11 cellular contexts compared by ENCODE assay signal in the genomic region with DNA sequence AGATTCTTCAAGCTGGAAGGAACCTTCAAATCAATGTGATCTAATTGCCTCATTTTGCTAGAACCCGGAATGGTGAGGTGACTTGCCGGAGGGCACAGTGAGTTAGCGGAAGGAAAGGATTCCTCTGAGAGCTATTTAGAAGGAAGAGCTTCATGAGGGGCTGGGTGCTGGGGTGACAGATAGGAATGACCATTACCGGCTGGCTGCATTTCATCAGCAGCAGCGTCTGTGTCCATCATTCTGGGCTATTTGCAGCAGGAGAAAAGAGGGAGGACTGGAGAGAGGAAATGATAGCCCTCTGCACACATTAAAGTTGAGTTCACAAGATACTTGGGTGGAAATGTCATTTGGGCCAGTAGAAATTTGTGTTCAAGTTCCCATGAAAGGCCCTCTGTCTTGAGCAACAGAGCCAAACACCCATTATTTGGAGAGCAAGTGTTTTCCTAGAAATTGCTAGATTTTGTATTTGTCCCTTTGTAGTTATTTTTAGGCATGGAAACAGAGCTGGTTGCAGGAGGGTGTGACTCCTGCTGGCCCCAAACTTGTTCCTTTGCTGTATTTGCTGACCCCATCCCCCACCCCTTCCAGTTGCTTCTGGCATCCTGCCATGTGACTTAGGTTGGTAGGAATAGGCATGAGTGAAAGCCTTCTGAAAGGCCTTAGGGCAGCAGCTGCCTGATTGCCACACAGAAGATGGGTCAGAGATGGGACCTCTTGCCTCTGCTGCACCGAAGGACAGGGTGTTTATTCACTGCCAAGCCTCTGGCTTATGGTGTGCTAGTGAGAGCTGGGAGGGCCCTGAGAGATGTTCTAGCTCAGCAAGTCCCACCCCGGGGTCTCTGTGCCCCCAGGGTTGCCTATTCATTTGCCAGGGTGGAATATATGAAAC.
DNase-seq lines count a peak whose midpoint lies in the region; ATAC-seq and TF ChIP-seq lines count a peak whose summit lies in the region.
"Had no signal": no experiment of that assay in that cellular context is flagged by ENCODE, and none has a peak within 500 bp of the region (broad histone marks: within the 10 kb centered on the region; RNA-seq: fewer than 3 reads in every experiment).

No MANE protein-coding gene starts in this region.

- no peak overlapping the region for H3K4me2 ChIP-seq in neural cell (ENCODE audit: low read length)

- no peaks in the 10 kb centered on the region for H3K79me2 ChIP-seq in neural cell (replicated peaks; ENCODE audit: insufficient read depth, low read length)

- H3K36me3 ChIP-seq in BE2C (no peaks in the 10 kb centered on the region), neural cell (ENCODE audit: insufficient read depth, low read length) (no peaks in the 10 kb centered on the region)
- H3K36me3 ChIP-seq in CD4-positive, alpha-beta memory T cell (ENCODE audit: insufficient read depth, low read length), result no peaks in the 10 kb centered on the region
- H3K36me3 ChIP-seq: heart right ventricle had no signal

- POLR2A ChIA-PET in CD4-positive, alpha-beta memory T cell (lab: Charles Lee; ENCODE audit: partially characterized antibody), result no interaction called here

- no peaks in the 10 kb centered on the region for H3K27me3 Mint-ChIP-seq in CD4-positive, alpha-beta memory T cell

- H2AFZ ChIP-seq in neural cell (ENCODE audit: low read depth, low read length), result no peak overlapping the region

- no peaks in the 10 kb centered on the region for H3K27me3 ChIP-seq in BE2C
- H3K27me3 ChIP-seq in dorsolateral prefrontal cortex, result no peaks in the 10 kb centered on the region
- no peaks in the 10 kb centered on the region for H3K27me3 ChIP-seq in neural cell (ENCODE audit: insufficient read depth, low read depth, low read length)
- no peaks in the 10 kb centered on the region for H3K27me3 ChIP-seq in CD4-positive, alpha-beta memory T cell (ENCODE audit: insufficient read depth, low read length)

- no peak for TF ChIP-seq EP300 in neural cell (conservative IDR thresholded peaks at IDR 0.05; ENCODE audit: poor library complexity, severe bottlenecking)

- intact Hi-C loops in dorsolateral prefrontal cortex (cut with DNase I), result no loop called here
- intact Hi-C loops in CD4-positive, alpha-beta memory T cell (cut with micrococcal nuclease), result no loop called here

- peak overlapping the region in 33 of 59 donors; percentile 1 to 77 (median 42) for H3K27ac ChIP-seq in dorsolateral prefrontal cortex
- H3K27ac ChIP-seq in neural cell (ENCODE audit: low read length), result peak overlapping the region; percentile 18
- no peak overlapping the region for H3K27ac ChIP-seq in CD4-positive, alpha-beta memory T cell (ENCODE audit: low read depth, low read length)
- H3K27ac ChIP-seq: heart right ventricle had no signal

- CTCF ChIA-PET in CD4-positive, alpha-beta memory T cell (lab: Charles Lee; ENCODE audit: partially characterized antibody), result no interaction called here

- no peak overlapping the region for H3K4me3 Mint-ChIP-seq in CD4-positive, alpha-beta memory T cell
- H3K4me3 Mint-ChIP-seq: IgD-negative memory B cell had no signal

- H3K27ac Mint-ChIP-seq in CD4-positive, alpha-beta memory T cell, result no peak overlapping the region
- H3K27ac Mint-ChIP-seq: IgD-negative memory B cell had no signal

- H3K36me3 Mint-ChIP-seq in CD4-positive, alpha-beta memory T cell, result peaks cover 0 to 6% of the 10 kb centered on the region in 2 donors

- H3K4me3 ChIP-seq in BE2C (ENCODE audit: low read depth, low read length), result no peak overlapping the region
- no peak overlapping the region for H3K4me3 ChIP-seq in dorsolateral prefrontal cortex
- H3K4me3 ChIP-seq in neural cell (ENCODE audit: low read length), result no peak overlapping the region
- no peak overlapping the region for H3K4me3 ChIP-seq in CD4-positive, alpha-beta memory T cell (ENCODE audit: low read length in 2 of 2)
- H3K4me3 ChIP-seq: heart right ventricle had no signal

- no peak overlapping the region for H3K9ac ChIP-seq in neural cell (ENCODE audit: low read length)

- H3K4me1 Mint-ChIP-seq in CD4-positive, alpha-beta memory T cell, result peaks cover 0 to 4% (median 1%) of the 10 kb centered on the region in 4 donors
- H3K4me1 Mint-ChIP-seq: IgD-negative memory B cell had no signal

- no peaks in the 10 kb centered on the region for H3K9me2 ChIP-seq in neural cell (ENCODE audit: insufficient read depth, low read length)

- no peak for ATAC-seq in GM18873 (IDR thresholded peaks at IDR 0.05; ENCODE audit: low FRiP score, unreplicated experiment)

- DNase-seq in BE2C, result peak; percentile 37
- DNase-seq in M059J (ENCODE audit: low read depth), result peak; percentile 56
- DNase-seq in dorsolateral prefrontal cortex, result peak in 2 of 10 donors; percentile 0 to 27
- DNase-seq in activated T-cell treated with anti-CD3 and anti-CD28 coated beads, Interleukin-2, amount 50 U/mL, for 48 hours, result no peak
- DNase-seq in CD4-positive, alpha-beta memory T cell, result no peak
- no peak for DNase-seq in NOMO-1 (lab: John Stamatoyannopoulos, UW; ENCODE audit: unreplicated experiment in 2 of 2)
- DNase-seq: central memory CD4-positive, alpha-beta T cell had no signal

- TF ChIP-seq RAD21 in neural cell (conservative IDR thresholded peaks at IDR 0.05), result no peak

- H3K4me1 ChIP-seq in BE2C, result peaks cover 15% of the 10 kb centered on the region
- no peaks in the 10 kb centered on the region for H3K4me1 ChIP-seq in CD4-positive, alpha-beta memory T cell (ENCODE audit: insufficient read depth, low read length)

- no peaks in the 10 kb centered on the region for H4K20me1 ChIP-seq in neural cell (ENCODE audit: insufficient read depth)

- no peaks in the 10 kb centered on the region for H3K9me3 Mint-ChIP-seq in CD4-positive, alpha-beta memory T cell
- H3K9me3 Mint-ChIP-seq: IgD-negative memory B cell had no signal

- H3K9me3 ChIP-seq in BE2C (no peaks in the 10 kb centered on the region), neural cell (ENCODE audit: low read length) (no peaks in the 10 kb centered on the region)
- no peaks in the 10 kb centered on the region for H3K9me3 ChIP-seq in CD4-positive, alpha-beta memory T cell (ENCODE audit: control insufficient read depth in 1 of 2, low read length in 2 of 2)
- H3K9me3 ChIP-seq: heart right ventricle had no signal

- H3F3A ChIP-seq in neural cell (ENCODE audit: insufficient read depth, low read length, poor library complexity, severe bottlenecking), result no peaks in the 10 kb centered on the region

- no peak for TF ChIP-seq CTCF in BE2C (IDR thresholded peaks at IDR 0.05; ENCODE audit: low read depth, low read length)
- no peak for TF ChIP-seq CTCF in dorsolateral prefrontal cortex (IDR thresholded peaks at IDR 0.05 in 54 of 56, conservative IDR thresholded peaks at IDR 0.05 in 2 of 56; ENCODE audit: low read depth in 1 of 56, partially characterized antibody in 56 of 56)
- TF ChIP-seq CTCF in neural cell (IDR thresholded peaks at IDR 0.05; ENCODE audit: poor library complexity, severe bottlenecking), result no peak

TF ChIP-seq in neural cell, 6 proteins besides CTCF, POLR2A, EP300 and RAD21:
- TF ChIP-seq, protein P1, sequence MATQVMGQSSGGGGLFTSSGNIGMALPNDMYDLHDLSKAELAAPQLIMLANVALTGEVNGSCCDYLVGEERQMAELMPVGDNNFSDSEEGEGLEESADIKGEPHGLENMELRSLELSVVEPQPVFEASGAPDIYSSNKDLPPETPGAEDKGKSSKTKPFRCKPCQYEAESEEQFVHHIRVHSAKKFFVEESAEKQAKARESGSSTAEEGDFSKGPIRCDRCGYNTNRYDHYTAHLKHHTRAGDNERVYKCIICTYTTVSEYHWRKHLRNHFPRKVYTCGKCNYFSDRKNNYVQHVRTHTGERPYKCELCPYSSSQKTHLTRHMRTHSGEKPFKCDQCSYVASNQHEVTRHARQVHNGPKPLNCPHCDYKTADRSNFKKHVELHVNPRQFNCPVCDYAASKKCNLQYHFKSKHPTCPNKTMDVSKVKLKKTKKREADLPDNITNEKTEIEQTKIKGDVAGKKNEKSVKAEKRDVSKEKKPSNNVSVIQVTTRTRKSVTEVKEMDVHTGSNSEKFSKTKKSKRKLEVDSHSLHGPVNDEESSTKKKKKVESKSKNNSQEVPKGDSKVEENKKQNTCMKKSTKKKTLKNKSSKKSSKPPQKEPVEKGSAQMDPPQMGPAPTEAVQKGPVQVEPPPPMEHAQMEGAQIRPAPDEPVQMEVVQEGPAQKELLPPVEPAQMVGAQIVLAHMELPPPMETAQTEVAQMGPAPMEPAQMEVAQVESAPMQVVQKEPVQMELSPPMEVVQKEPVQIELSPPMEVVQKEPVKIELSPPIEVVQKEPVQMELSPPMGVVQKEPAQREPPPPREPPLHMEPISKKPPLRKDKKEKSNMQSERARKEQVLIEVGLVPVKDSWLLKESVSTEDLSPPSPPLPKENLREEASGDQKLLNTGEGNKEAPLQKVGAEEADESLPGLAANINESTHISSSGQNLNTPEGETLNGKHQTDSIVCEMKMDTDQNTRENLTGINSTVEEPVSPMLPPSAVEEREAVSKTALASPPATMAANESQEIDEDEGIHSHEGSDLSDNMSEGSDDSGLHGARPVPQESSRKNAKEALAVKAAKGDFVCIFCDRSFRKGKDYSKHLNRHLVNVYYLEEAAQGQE (IDR thresholded peaks at IDR 0.05; ENCODE audit: borderline replicate concordance), result no peak
- TF ChIP-seq SMC3 (conservative IDR thresholded peaks at IDR 0.05; ENCODE audit: poor library complexity), result no peak
- no peak for TF ChIP-seq TAF1 (IDR thresholded peaks at IDR 0.05; ENCODE audit: low read depth)
- no peak for TF ChIP-seq MXI1 (conservative IDR thresholded peaks at IDR 0.05; ENCODE audit: poor library complexity, severe bottlenecking)
- no peak for TF ChIP-seq EZH2 (IDR thresholded peaks at IDR 0.05; ENCODE audit: borderline replicate concordance, insufficient read depth, low read length, poor library complexity, severe bottlenecking)
- no peak for TF ChIP-seq POLR2AphosphoS5 (IDR thresholded peaks at IDR 0.05)

Comparison
In these comparisons a context has a peak if more than half of its experiments do, and no peak if none do; other contexts are left out.
1. DNase-seq: peak in BE2C (single experiment) and M059J (single experiment); none in activated T-cell treated with anti-CD3 and anti-CD28 coated beads, Interleukin-2, amount 50 U/mL, for 48 hours (0 of 2), CD4-positive, alpha-beta memory T cell (0 of 5) and NOMO-1 (0 of 2).